ENCODE assay signal across 13 cellular contexts in the genomic region with DNA sequence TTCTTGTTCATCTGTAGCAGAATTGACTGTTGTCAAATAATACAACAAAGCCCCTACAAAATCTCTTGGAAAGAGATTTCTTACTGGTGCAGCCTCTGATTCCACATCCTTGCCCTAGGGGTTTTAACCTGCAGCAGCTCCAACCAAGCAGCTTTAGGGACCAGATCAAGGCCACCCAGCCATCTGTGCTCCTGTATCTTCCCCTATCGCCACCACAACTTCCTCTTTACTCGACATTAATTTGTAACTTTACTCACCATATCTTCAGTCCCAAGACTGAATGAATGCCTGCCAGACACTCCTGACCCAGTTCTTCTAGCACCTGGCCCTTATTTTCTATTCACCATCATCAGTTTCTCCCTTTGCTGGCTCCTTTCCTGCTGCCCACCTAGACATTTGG. TPM values are rescaled to one million over a fixed set of nuclear protein-coding genes. Genes with fewer than 3 reads are reported as not detected.
DNase-seq lines count a peak whose midpoint lies in the region; ATAC-seq and TF ChIP-seq lines count a peak whose summit lies in the region.
"Had no signal": no experiment of that assay in that cellular context is flagged by ENCODE, and none has a peak within 500 bp of the region (broad histone marks: within the 10 kb centered on the region; RNA-seq: fewer than 3 reads in every experiment).

No MANE protein-coding gene starts in this region.

- no peak overlapping the region for H3K4me3 ChIP-seq in mesendoderm (ENCODE audit: low read length)
- H3K4me3 ChIP-seq: HAP-1, right lobe of liver had no signal

- H3K27me3 ChIP-seq in mesendoderm (ENCODE audit: insufficient read depth, low read length, poor library complexity): no peaks in the 10 kb centered on the region
- H3K27me3 ChIP-seq: right lobe of liver had no signal

- H3K79me1 ChIP-seq in mesendoderm (ENCODE audit: low read length): no peaks in the 10 kb centered on the region

- H3K36me3 ChIP-seq in mesendoderm (ENCODE audit: control insufficient read depth, insufficient read depth, low read length): no peaks in the 10 kb centered on the region
- H3K36me3 ChIP-seq: HAP-1, right lobe of liver had no signal

- ATAC-seq in GM18505 (IDR thresholded peaks at IDR 0.05; ENCODE audit: unreplicated experiment) (peak; percentile 93), GM21515 (IDR thresholded peaks at IDR 0.05; ENCODE audit: unreplicated experiment) (peak; percentile 88), HG03159 (IDR thresholded peaks at IDR 0.05; ENCODE audit: unreplicated experiment) (peak; percentile 95), HG03439 (IDR thresholded peaks at IDR 0.05; ENCODE audit: unreplicated experiment) (no peak)
- ATAC-seq: right lobe of liver had no signal

- no peak overlapping the region for H2AK5ac ChIP-seq in mesendoderm (ENCODE audit: low read length)

- no CpG with 5 or more reads among the region's 2 CpGs for WGBS in mesendoderm (ENCODE audit: extremely low coverage, insufficient coverage, low lambda C conversion rate)

- no peak overlapping the region for H3K4ac ChIP-seq in mesendoderm (ENCODE audit: low read depth, low read length)

- no peaks in the 10 kb centered on the region for H3K79me2 ChIP-seq in mesendoderm (ENCODE audit: control insufficient read depth, insufficient read depth, low read length)

- no peaks in the 10 kb centered on the region for H3K4me1 ChIP-seq in mesendoderm (ENCODE audit: control insufficient read depth, low read depth, low read length)

- no peak overlapping the region for H3K27ac ChIP-seq in mesendoderm (ENCODE audit: low read depth, low read length)
- H3K27ac ChIP-seq: right lobe of liver had no signal

- H2BK120ac ChIP-seq in mesendoderm (ENCODE audit: low read depth, low read length): no peak overlapping the region

- H4K5ac ChIP-seq in mesendoderm (ENCODE audit: low read length): no peak overlapping the region

- H3K9ac ChIP-seq in mesendoderm (ENCODE audit: low read length): no peak overlapping the region

- no peak overlapping the region for H3K18ac ChIP-seq in mesendoderm (ENCODE audit: low read length)

- H3K56ac ChIP-seq in mesendoderm (ENCODE audit: low read length): no peak overlapping the region

- DNase-seq in SIG-M5 (lab: John Stamatoyannopoulos, UW) (peak; percentile 25), NCI-H1694 (lab: John Stamatoyannopoulos, UW) (no peak), mesendoderm (no peak), T-helper 9 cell (no peak)
- DNase-seq: Calu3; NCI-H226; right lobe of liver; stimulated activated naive CD4-positive, alpha-beta T cell treated with Interleukin-2 at 50 U/mL for 16 hours had no signal

- no peak overlapping the region for H2BK5ac ChIP-seq in mesendoderm (ENCODE audit: low read length)

- H3K4me2 ChIP-seq in mesendoderm (ENCODE audit: low read length): no peak overlapping the region

- no peak overlapping the region for H2BK15ac ChIP-seq in mesendoderm (replicated peaks; ENCODE audit: low read depth)

- H4K8ac ChIP-seq in mesendoderm (ENCODE audit: low read depth, low read length): no peak overlapping the region

- TF ChIP-seq POLR2A in GM18505 (IDR thresholded peaks at IDR 0.05; ENCODE audit: borderline replicate concordance, extremely low read depth, insufficient read depth, insufficient read length): no peak

- H3K23ac ChIP-seq in mesendoderm (ENCODE audit: low read length): no peak overlapping the region

RNA-seq across cellular contexts. Expression of gene SCHIP1, which starts 7.6 kb away (rescaled TPM):
- polyA plus RNA-seq in mesendoderm (2013, experiment 1 of 2): 6.3 TPM
- polyA plus RNA-seq in mesendoderm (2013, experiment 2 of 2): 7.4 TPM
